In genomic region chr5:137376127-137376526, GRCh38 we compare ENCODE assay signal across 20 cellular contexts.
DNase-seq lines count a peak whose midpoint lies in the region; ATAC-seq and TF ChIP-seq lines count a peak whose summit lies in the region.
"Had no signal": no experiment of that assay in that cellular context is flagged by ENCODE, and none has a peak within 500 bp of the region (broad histone marks: within the 10 kb centered on the region; RNA-seq: fewer than 3 reads in every experiment).

No MANE protein-coding gene starts in this region.

- no peaks in the 10 kb centered on the region for H3K36me3 ChIP-seq in H7 (replicated peaks; ENCODE audit: control insufficient read depth, insufficient read depth, low read length)
- no peaks in the 10 kb centered on the region for H3K36me3 ChIP-seq in RWPE2 (ENCODE audit: low read depth)
- H3K36me3 ChIP-seq in lower lobe of right lung: no peaks in the 10 kb centered on the region
- H3K36me3 ChIP-seq: adrenal gland, pancreas, suprapubic skin had no signal

- no peaks in the 10 kb centered on the region for H3K9me3 ChIP-seq in RWPE2 (ENCODE audit: severe bottlenecking)
- H3K9me3 ChIP-seq in lower lobe of right lung: no peaks in the 10 kb centered on the region
- H3K9me3 ChIP-seq: adrenal gland, pancreas, suprapubic skin had no signal

- no peaks in the 10 kb centered on the region for H3K4me1 ChIP-seq in RWPE2 (ENCODE audit: insufficient read depth, poor library complexity, severe bottlenecking)
- no peaks in the 10 kb centered on the region for H3K4me1 ChIP-seq in lower lobe of right lung
- H3K4me1 ChIP-seq: adrenal gland, pancreas, suprapubic skin had no signal

- H3K4me3 ChIP-seq in H7 (ENCODE audit: insufficient read depth, low read depth, low read length) (no peak overlapping the region), RWPE2 (ENCODE audit: severe bottlenecking) (no peak overlapping the region), lower lobe of right lung (no peak overlapping the region)
- H3K4me3 ChIP-seq: adrenal gland, hepatocyte, pancreas, skin epidermis, suprapubic skin had no signal

- H3K27me3 ChIP-seq in H7 (ENCODE audit: control insufficient read depth, insufficient read depth, low read length) (no peaks in the 10 kb centered on the region), RWPE2 (ENCODE audit: insufficient read depth, poor library complexity, severe bottlenecking) (no peaks in the 10 kb centered on the region), lower lobe of right lung (ENCODE audit: low read depth) (peaks cover 3% of the 10 kb centered on the region)
- H3K27me3 ChIP-seq: adrenal gland, hepatocyte, pancreas had no signal

- intact Hi-C loops in lower lobe of right lung (cut with DNase I): no loop called here

- ATAC-seq in RWPE2 (ENCODE audit: low read depth): 0 out of 3 replicates have a peak, but pooled peaks have one; percentile 38
- peak; percentile 83 to 88 for ATAC-seq in lower lobe of right lung
- no peak for ATAC-seq in HG03175 (IDR thresholded peaks at IDR 0.05; ENCODE audit: unreplicated experiment)
- ATAC-seq in GM18520 (IDR thresholded peaks at IDR 0.05; ENCODE audit: unreplicated experiment): no peak
- ATAC-seq: activated T-helper 17 cell treated with anti-CD3 and anti-CD28 coated beads, Interleukin-2, amount 50 U/mL, for 72 hours; effector memory CD8-positive, alpha-beta T cell had no signal

- peak; percentile 29 for DNase-seq in H7
- peak; percentile 92 for DNase-seq in NCI-H2029 (lab: John Stamatoyannopoulos, UW)
- DNase-seq in RWPE2 (ENCODE audit: low spot score): no peak
- DNase-seq in lower lobe of right lung: peak; percentile 82
- DNase-seq in kidney tubule cell (ENCODE audit: low spot score): no peak
- DNase-seq: activated CD8-positive, alpha-beta memory T cell treated with anti-CD3 and anti-CD28 coated beads for 24 hours; adrenal gland; effector memory CD8-positive, alpha-beta T cell; MV-4-11; NK-92 treated with Interleukin-12 subunit alpha and Interleukin-12 subunit beta, amount 100 ng/mL, for 24 hours; pancreas; RPMI8226; stimulated activated CD4-positive, alpha-beta T cell treated with anti-CD3 and anti-CD28 coated beads, Interleukin-4, amount 100 ng/mL, for 24 hours; stimulated activated CD8-positive, alpha-beta memory T cell treated with anti-CD3 and anti-CD28 coated beads, Interleukin-4, amount 100 ng/mL, for 48 hours had no signal

- H3K27ac ChIP-seq in RWPE2 (ENCODE audit: poor library complexity, severe bottlenecking) (no peak overlapping the region), lower lobe of right lung (no peak overlapping the region)
- H3K27ac ChIP-seq: adrenal gland, hepatocyte, pancreas, skin epidermis, suprapubic skin had no signal

- no peak for TF ChIP-seq CTCF in RWPE2 (IDR thresholded peaks at IDR 0.05; ENCODE audit: poor library complexity, severe bottlenecking)
- TF ChIP-seq CTCF in lower lobe of right lung (IDR thresholded peaks at IDR 0.05): no peak

Comparison
In these comparisons a context has a peak if more than half of its experiments do, and no peak if none do; other contexts are left out.
1. DNase-seq: peak in H7 (single experiment), NCI-H2029 (single experiment) and lower lobe of right lung (single experiment); none in RWPE2 (single experiment) and kidney tubule cell (single experiment).
2. ATAC-seq: peak in RWPE2 (single experiment) and lower lobe of right lung (2 of 2); none in HG03175 (single experiment) and GM18520 (single experiment).